14 cellular contexts compared by ENCODE assay signal in genomic region chr10:58701398-58702135, GRCh38.
DNase-seq lines count a peak whose midpoint lies in the region; ATAC-seq and TF ChIP-seq lines count a peak whose summit lies in the region.
"Had no signal": no experiment of that assay in that cellular context is flagged by ENCODE, and none has a peak within 500 bp of the region (broad histone marks: within the 10 kb centered on the region; RNA-seq: fewer than 3 reads in every experiment).

No MANE protein-coding gene starts in this region.

- H3K27ac Mint-ChIP-seq in stimulated activated memory B cell treated with anti-CD40 and anti-IgM and Interleukin-4, amounts not matched to agents 10 μg/mL and 1 μg/mL and 100 μg/mL, for 72 hours: no peak overlapping the region
- H3K27ac Mint-ChIP-seq: activated T-helper 2 cell treated with anti-CD3 and anti-CD28 coated beads, Interferon-gamma antibody, Interleukin-2, Interleukin-4, amounts not matched to agents 10 μg/mL and 5 μg/mL and 100 μg/mL, durations not matched to agents 14 hours and 24 hours and 36 hours; natural killer cell had no signal

- H3K36me3 ChIP-seq in WERI-Rb-1: no peaks in the 10 kb centered on the region

- H3K4me3 ChIP-seq in fibroblast of villous mesenchyme (ENCODE audit: low read depth, low read length) (no peak overlapping the region), retinal pigment epithelial cell (ENCODE audit: low read length) (no peak overlapping the region), WERI-Rb-1 (ENCODE audit: low read depth, low read length) (no peak overlapping the region)

- H3K9me3 ChIP-seq in WERI-Rb-1 (ENCODE audit: severe bottlenecking): no peaks in the 10 kb centered on the region

- H3K9me3 Mint-ChIP-seq in stimulated activated memory B cell treated with anti-CD40 and anti-IgM and Interleukin-4, amounts not matched to agents 10 μg/mL and 1 μg/mL and 100 μg/mL, for 72 hours: peaks cover 3% of the 10 kb centered on the region
- H3K9me3 Mint-ChIP-seq: activated T-helper 2 cell treated with anti-CD3 and anti-CD28 coated beads, Interferon-gamma antibody, Interleukin-2, Interleukin-4, amounts not matched to agents 10 μg/mL and 5 μg/mL and 100 μg/mL, durations not matched to agents 14 hours and 24 hours and 36 hours had no signal

- no peaks in the 10 kb centered on the region for H3K27me3 ChIP-seq in WERI-Rb-1 (ENCODE audit: insufficient read depth, low read depth, severe bottlenecking)

- H3K27me3 Mint-ChIP-seq in stimulated activated memory B cell treated with anti-CD40 and anti-IgM and Interleukin-4, amounts not matched to agents 10 μg/mL and 1 μg/mL and 100 μg/mL, for 72 hours: no peaks in the 10 kb centered on the region
- H3K27me3 Mint-ChIP-seq: CD4-positive, CD25-positive, alpha-beta regulatory T cell had no signal

- no peaks in the 10 kb centered on the region for H3K4me1 Mint-ChIP-seq in stimulated activated memory B cell treated with anti-CD40 and anti-IgM and Interleukin-4, amounts not matched to agents 10 μg/mL and 1 μg/mL and 100 μg/mL, for 72 hours
- H3K4me1 Mint-ChIP-seq: CD4-positive, CD25-positive, alpha-beta regulatory T cell; natural killer cell had no signal

- TF ChIP-seq CTCF in fibroblast of villous mesenchyme (IDR thresholded peaks at IDR 0.05; ENCODE audit: insufficient read depth, low read depth, low read length): no peak
- TF ChIP-seq CTCF in retinal pigment epithelial cell (conservative IDR thresholded peaks at IDR 0.05; ENCODE audit: low read depth, low read length): no peak
- TF ChIP-seq CTCF in GM13977 (IDR thresholded peaks at IDR 0.05; ENCODE audit: extremely low read depth, insufficient read depth, missing control alignments): no peak
- TF ChIP-seq CTCF in WERI-Rb-1 (IDR thresholded peaks at IDR 0.05; ENCODE audit: low read depth, low read length): no peak

- no peak overlapping the region for H3K4me3 Mint-ChIP-seq in stimulated activated memory B cell treated with anti-CD40 and anti-IgM and Interleukin-4, amounts not matched to agents 10 μg/mL and 1 μg/mL and 100 μg/mL, for 72 hours
- H3K4me3 Mint-ChIP-seq: CD4-positive, CD25-positive, alpha-beta regulatory T cell; natural killer cell had no signal

- in situ Hi-C loops in GM13977 (cut with MboI; ENCODE audit: low pct_unique_long_range_greater_than_20kb, low sequenced_read_pairs, unreplicated experiment): no loop called here

- H3K36me3 Mint-ChIP-seq in stimulated activated memory B cell treated with anti-CD40 and anti-IgM and Interleukin-4, amounts not matched to agents 10 μg/mL and 1 μg/mL and 100 μg/mL, for 72 hours: no peaks in the 10 kb centered on the region
- H3K36me3 Mint-ChIP-seq: CD4-positive, CD25-positive, alpha-beta regulatory T cell; natural killer cell had no signal

- no peak for ATAC-seq in GM18502 (IDR thresholded peaks at IDR 0.05; ENCODE audit: poor library complexity, unreplicated experiment)
- no peak for ATAC-seq in stimulated activated memory B cell treated with anti-CD40 and anti-IgM and Interleukin-4, amounts not matched to agents 10 μg/mL and 1 μg/mL and 100 μg/mL, for 72 hours
- ATAC-seq: HCT116, natural killer cell had no signal

- no peak overlapping the region for H3K27ac ChIP-seq in WERI-Rb-1

- DNase-seq in EL (peak; percentile 85), amniotic stem cell (lab: John Stamatoyannopoulos, UW) (peak; percentile 53), fibroblast of villous mesenchyme (ENCODE audit: low read depth) (peak; percentile 71), retinal pigment epithelial cell (ENCODE audit: low read depth) (peak; percentile 20), GM13977 (ENCODE audit: low spot score) (no peak), WERI-Rb-1 (no peak)
- DNase-seq: CD4-positive, CD25-positive, alpha-beta regulatory T cell; natural killer cell; SHP77; stimulated activated CD4-positive, alpha-beta T cell treated with anti-CD3 and anti-CD28 coated beads, Interleukin-1b, Interleukin-23, amount 100 ng/mL, for 48 hours had no signal

Comparison
In these comparisons a context has a peak if more than half of its experiments do, and no peak if none do; other contexts are left out.
1. DNase-seq: peak in EL (single experiment), amniotic stem cell (single experiment), fibroblast of villous mesenchyme (single experiment) and retinal pigment epithelial cell (single experiment); none in GM13977 (single experiment) and WERI-Rb-1 (single experiment).